In genomic region chr10:77192402-77192801, GRCh38 we compare ENCODE assay signal across 19 cellular contexts.
"Had no signal": no experiment of that assay in that cellular context is flagged by ENCODE, and none has a peak within 500 bp of the region (broad histone marks: within the 10 kb centered on the region; RNA-seq: fewer than 3 reads in every experiment).

No MANE protein-coding gene starts in this region.

- H3K36me3 Mint-ChIP-seq: naive thymus-derived CD8-positive, alpha-beta T cell had no signal

- H3K27ac Mint-ChIP-seq: activated CD4-positive, alpha-beta memory T cell treated with anti-CD3 and anti-CD28 coated beads, Interleukin-2, amount 10 ng/mL, durations not matched to agents 7 days and 5 days; activated CD4-positive, alpha-beta T cell treated with anti-CD3 and anti-CD28 coated beads for 36 hours; endodermal cell; naive thymus-derived CD8-positive, alpha-beta T cell; T-helper 1 cell treated with Interleukin-12 subunit alpha and Interleukin-12 subunit beta and Interleukin-4 antibody, amounts not matched to agents 30 μg/mL and 1 μg/mL, for 36 hours had no signal

- H3K27me3 Mint-ChIP-seq: activated CD4-positive, alpha-beta memory T cell treated with anti-CD3 and anti-CD28 coated beads, Interleukin-2, amount 10 ng/mL, durations not matched to agents 7 days and 5 days had no signal

- H3K4me1 ChIP-seq: left lung had no signal

- ATAC-seq: activated CD4-positive, alpha-beta T cell treated with anti-CD3 and anti-CD28 coated beads for 36 hours; activated T-cell treated with anti-CD3 and anti-CD28 coated beads, Interleukin-2, amount 50 U/mL, for 4 hours; left lung; mucosa of descending colon; naive thymus-derived CD8-positive, alpha-beta T cell had no signal

- FAIRE-seq: keratinocyte, pancreas, small intestine had no signal

- H3K4me3 ChIP-seq: dorsolateral prefrontal cortex, left lung, mucosa of descending colon, pancreas had no signal

- DNase-seq: activated CD4-positive, alpha-beta memory T cell treated with anti-CD3 and anti-CD28 coated beads, Interleukin-2, amount 10 ng/mL, durations not matched to agents 7 days and 5 days; activated CD4-positive, alpha-beta T cell treated with anti-CD3 and anti-CD28 coated beads for 36 hours; activated effector memory CD4-positive, alpha-beta T cell treated with Interleukin-2 at 50 U/mL for 16 hours; activated naive CD4-positive, alpha-beta T cell treated with anti-CD3 and anti-CD28 coated beads, Interleukin-2, amount 50 U/mL, for 16 hours; activated T-cell treated with anti-CD3 and anti-CD28 coated beads, Interleukin-2, amount 50 U/mL, for 4 hours; dorsolateral prefrontal cortex; endodermal cell; left lung; mucosa of descending colon; naive thymus-derived CD8-positive, alpha-beta T cell; pancreas; retina; small intestine; stimulated activated CD4-positive, alpha-beta T cell treated with anti-CD3 and anti-CD28 coated beads, Interleukin-4, amount 100 ng/mL, for 4 hours; stimulated activated CD8-positive, alpha-beta memory T cell treated with anti-CD3 and anti-CD28 coated beads, Interleukin-4, amount 100 ng/mL, for 48 hours; stimulated activated naive CD4-positive, alpha-beta T cell treated with Interleukin-2 at 50 U/mL for 16 hours; substantia nigra had no signal

- H3K27me3 ChIP-seq: dorsolateral prefrontal cortex, pancreas had no signal

- H3K4me1 Mint-ChIP-seq: activated CD4-positive, alpha-beta memory T cell treated with anti-CD3 and anti-CD28 coated beads, Interleukin-2, amount 10 ng/mL, durations not matched to agents 7 days and 5 days; activated CD4-positive, alpha-beta T cell treated with anti-CD3 and anti-CD28 coated beads for 36 hours; naive thymus-derived CD8-positive, alpha-beta T cell had no signal

- H3K9me3 Mint-ChIP-seq: activated CD4-positive, alpha-beta memory T cell treated with anti-CD3 and anti-CD28 coated beads, Interleukin-2, amount 10 ng/mL, durations not matched to agents 7 days and 5 days; activated T-cell treated with anti-CD3 and anti-CD28 coated beads, Interleukin-2, amount 50 U/mL, for 4 hours; endodermal cell; naive thymus-derived CD8-positive, alpha-beta T cell; T-helper 1 cell treated with Interleukin-12 subunit alpha and Interleukin-12 subunit beta and Interleukin-4 antibody, amounts not matched to agents 30 μg/mL and 1 μg/mL, for 36 hours had no signal

- H3K27ac ChIP-seq: dorsolateral prefrontal cortex, left lung had no signal

- H3K9me3 ChIP-seq: left lung, mucosa of descending colon, pancreas had no signal

- H3K4me3 Mint-ChIP-seq: activated CD4-positive, alpha-beta memory T cell treated with anti-CD3 and anti-CD28 coated beads, Interleukin-2, amount 10 ng/mL, durations not matched to agents 7 days and 5 days; activated CD4-positive, alpha-beta T cell treated with anti-CD3 and anti-CD28 coated beads for 36 hours; activated T-cell treated with anti-CD3 and anti-CD28 coated beads, Interleukin-2, amount 50 U/mL, for 4 hours; endodermal cell; naive thymus-derived CD8-positive, alpha-beta T cell; T-helper 1 cell treated with Interleukin-12 subunit alpha and Interleukin-12 subunit beta and Interleukin-4 antibody, amounts not matched to agents 30 μg/mL and 1 μg/mL, for 36 hours had no signal

- H3K36me3 ChIP-seq: left lung, pancreas had no signal
